ENCODE assay signal across 25 cellular contexts in genomic region chr19:1871630-1872029, GRCh38.
"Had no signal": no experiment of that assay in that cellular context is flagged by ENCODE, and none has a peak within 500 bp of the region (broad histone marks: within the 10 kb centered on the region; RNA-seq: fewer than 3 reads in every experiment).

No MANE protein-coding gene starts in this region.

- H3K27ac ChIP-seq: brain microvascular endothelial cell, SJCRH30, WERI-Rb-1 had no signal

- DNase-seq: activated CD4-positive, alpha-beta memory T cell treated with anti-CD3 and anti-CD28 coated beads, Interleukin-2, amount 10 ng/mL, durations not matched to agents 7 days and 5 days; activated CD4-positive, alpha-beta T cell treated with anti-CD3 and anti-CD28 coated beads for 36 hours; activated CD4-positive, alpha-beta T cell treated with anti-CD3 and anti-CD28 coated beads, Interleukin-2, amount 50 U/mL, for 1 hour; activated gamma-delta T cell; activated naive CD4-positive, alpha-beta T cell treated with anti-CD3 and anti-CD28 coated beads for 36 hours; activated T-cell treated with anti-CD3 and anti-CD28 coated beads for 4 hours; activated T-cell treated with anti-CD3 and anti-CD28 coated beads, Interleukin-2, amount 50 U/mL, for 48 hours; brain microvascular endothelial cell; Kasumi-1; KBM-7; NCI-H1105 treated with DMSO at 0.1 percent for 48 hours; NCI-H187 treated with DMSO at 0.1 percent for 48 hours; NCI-H2171; NCI-H2227 treated with DMSO at 0.1 percent for 48 hours; NCI-H69; NK-92 treated with Interleukin-12 subunit alpha and Interleukin-12 subunit beta, amount 100 ng/mL, for 24 hours; OCI-M1; Right ventricle myocardium superior; RPMI8226; SJCRH30; SK-N-SH; T-helper 1 cell; WERI-Rb-1 had no signal

- ATAC-seq: activated CD4-positive, alpha-beta T cell treated with anti-CD3 and anti-CD28 coated beads for 36 hours; activated T-helper 17 cell treated with anti-CD3 and anti-CD28 coated beads, Interleukin-2, amount 50 U/mL, for 72 hours; Panc1 had no signal

- H3K4me2 ChIP-seq: SK-N-SH had no signal

- H3K9ac ChIP-seq: SK-N-SH had no signal

- H3K4me3 ChIP-seq: SJCRH30 had no signal

- H3K9me3 ChIP-seq: SJCRH30, SK-N-SH had no signal

- H3K27me3 ChIP-seq: brain microvascular endothelial cell, SJCRH30 had no signal
